ENCODE assay signal across 8 cellular contexts in the genomic region with DNA sequence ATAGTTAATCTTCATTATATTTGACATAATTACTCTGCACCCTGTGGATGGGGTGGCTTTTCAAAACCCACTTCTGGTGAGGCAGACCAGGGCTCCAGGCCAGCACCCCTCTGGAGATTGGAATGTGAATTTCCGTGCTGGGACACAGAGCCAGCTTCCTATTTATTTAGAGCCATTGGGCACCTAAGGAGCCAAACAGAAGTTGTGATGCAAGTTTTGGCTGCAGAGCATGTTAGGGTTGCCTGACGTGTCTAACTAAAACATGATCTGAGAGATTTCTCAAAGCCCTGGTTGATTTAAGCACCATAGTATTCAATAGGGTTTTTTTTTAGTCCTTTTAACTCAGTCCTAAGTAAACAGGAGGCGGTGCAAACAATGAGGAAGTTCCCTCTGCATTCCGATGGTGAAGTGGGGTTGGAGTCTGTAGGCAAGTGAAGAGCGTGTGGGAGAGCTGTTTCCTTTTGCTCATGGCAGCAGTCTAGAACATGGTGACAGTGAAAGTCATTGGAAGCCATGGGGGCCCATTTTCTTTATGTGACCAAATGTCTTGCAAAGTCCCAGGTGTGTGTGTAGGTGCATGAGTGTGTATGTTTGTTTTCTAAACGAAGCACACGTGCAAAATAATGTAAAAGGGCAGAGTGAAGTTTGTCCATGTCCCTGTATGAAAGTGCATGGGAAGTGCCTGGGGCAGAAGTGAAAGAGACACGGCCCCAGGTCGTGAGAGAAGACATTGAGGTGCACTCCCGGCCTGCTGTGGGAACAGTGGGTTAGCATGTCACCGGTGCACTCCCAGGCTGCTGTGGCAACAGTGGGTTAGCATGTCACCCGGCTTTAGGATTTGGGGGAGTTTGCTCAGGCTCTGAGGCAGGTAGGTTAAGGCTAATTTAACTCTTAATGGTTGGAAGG.
A peak's percentile ranks its signal among the peaks of the same experiment; 100 is the strongest.
DNase-seq lines count a peak whose midpoint lies in the region; ATAC-seq and TF ChIP-seq lines count a peak whose summit lies in the region.

No MANE protein-coding gene starts in this region.

- H3K9me3 ChIP-seq in esophagus (ENCODE audit: control insufficient read depth in 2 of 2, insufficient read depth in 1 of 2, low read depth in 1 of 2, low read length in 1 of 2): no peaks in the 10 kb centered on the region

- no peaks in the 10 kb centered on the region for H3K27me3 Mint-ChIP-seq in natural killer cell (ENCODE audit: low read depth in 2 of 2)

- peaks cover 0 to 4% of the 10 kb centered on the region in 2 donors for H3K4me1 ChIP-seq in esophagus (ENCODE audit: control insufficient read depth in 2 of 2, insufficient read depth in 2 of 2, low read length in 1 of 2)

- peak; percentile 42 for ATAC-seq in HG03565 (IDR thresholded peaks at IDR 0.05; ENCODE audit: unreplicated experiment)
- ATAC-seq in natural killer cell: peak; percentile 25 to 49 (median 40)

- peaks cover 92 to 96% of the 10 kb centered on the region in 2 donors for H3K4me1 Mint-ChIP-seq in natural killer cell

- no peaks in the 10 kb centered on the region for H3K36me3 ChIP-seq in esophagus (ENCODE audit: control insufficient read depth in 2 of 2, insufficient read depth in 2 of 2, low read length in 1 of 2)

- H3K27ac Mint-ChIP-seq in natural killer cell: no peak overlapping the region

- intact Hi-C loops in natural killer cell (cut with micrococcal nuclease): loop anchor here (5.0 kb wide), 1 partner anchor 37 kb away; no protein-coding TSS in a partner anchor

- H3K9me3 Mint-ChIP-seq in natural killer cell: no peaks in the 10 kb centered on the region

- H3K4me3 Mint-ChIP-seq in natural killer cell: peak overlapping the region; percentile 92

- no peaks in the 10 kb centered on the region for H3K27me3 ChIP-seq in esophagus (ENCODE audit: control insufficient read depth in 1 of 2, insufficient read depth in 2 of 2, low read length in 2 of 2)

- TF ChIP-seq CTCF in VCaP (conservative IDR thresholded peaks at IDR 0.05) (no peak), natural killer cell (IDR thresholded peaks at IDR 0.05) (no peak)

- peak overlapping the region in 1 of 2 donors; percentile 21 for H3K4me3 ChIP-seq in esophagus (ENCODE audit: low read depth in 1 of 2, low read length in 2 of 2)

- peak; percentile 67 for DNase-seq in activated CD8-positive, alpha-beta memory T cell treated with anti-CD3 and anti-CD28 coated beads for 24 hours
- no peak for DNase-seq in activated CD8-positive, alpha-beta memory T cell treated with anti-CD3 and anti-CD28 coated beads, Interleukin-2, amount 50 U/mL, for 48 hours
- DNase-seq in natural killer cell (no peak), NCI-H2227 (lab: John Stamatoyannopoulos, UW; ENCODE audit: unreplicated experiment) (no peak), GM19240 (ENCODE audit: insufficient read length, low spot score) (no peak)

- peak overlapping the region; percentile 72 for H3K27ac ChIP-seq in VCaP
- peak overlapping the region; percentile 68 to 79 for H3K27ac ChIP-seq in esophagus (ENCODE audit: low read depth in 2 of 2, low read length in 1 of 2)

- 15 to 19% methylated on average over 12 of the region's 12 CpGs for WGBS in esophagus, 2 donors

- H3K36me3 Mint-ChIP-seq in natural killer cell: peaks cover 9% of the 10 kb centered on the region
